21 cellular contexts compared by ENCODE assay signal in genomic region chrX:145002776-145003175, GRCh38.
A peak's percentile ranks its signal among the peaks of the same experiment; 100 is the strongest.
DNase-seq lines count a peak whose midpoint lies in the region; ATAC-seq and TF ChIP-seq lines count a peak whose summit lies in the region.
"Had no signal": no experiment of that assay in that cellular context is flagged by ENCODE, and none has a peak within 500 bp of the region (broad histone marks: within the 10 kb centered on the region; RNA-seq: fewer than 3 reads in every experiment).

No MANE protein-coding gene starts in this region.

- H3K9me3 ChIP-seq in mammary epithelial cell (replicated peaks; ENCODE audit: insufficient read depth, low read length): peaks cover 9% of the 10 kb centered on the region
- H3K9me3 ChIP-seq in suprapubic skin: no peaks in the 10 kb centered on the region

- H3K36me3 ChIP-seq in ACC112 (ENCODE audit: insufficient read depth, low read length) (no peaks in the 10 kb centered on the region), mammary epithelial cell (ENCODE audit: insufficient read depth, low read length) (no peaks in the 10 kb centered on the region), suprapubic skin (no peaks in the 10 kb centered on the region)

- intact Hi-C loops in mammary epithelial cell (cut with micrococcal nuclease): no loop called here

- TF ChIP-seq POLR2A in suprapubic skin (IDR thresholded peaks at IDR 0.05): no peak

- ATAC-seq in HG02763 (IDR thresholded peaks at IDR 0.05; ENCODE audit: unreplicated experiment): no peak

- WGBS in mammary epithelial cell (ENCODE audit: low coverage, missing lambda C conversion rate): 33% methylated on average over 2 of the region's 4 CpGs
- WGBS in suprapubic skin: 60% methylated on average over 4 of the region's 4 CpGs

- H3K27ac ChIP-seq in ACC112 (ENCODE audit: low read depth, low read length) (peak overlapping the region; percentile 84), mammary epithelial cell (ENCODE audit: insufficient read depth, low read depth, low read length) (no peak overlapping the region), suprapubic skin (no peak overlapping the region)

- in situ Hi-C loops in mammary epithelial cell (cut with MboI; ENCODE audit: low sequenced_read_pairs in 2 of 2): no loop called here

- TF ChIP-seq CTCF in mammary epithelial cell (conservative IDR thresholded peaks at IDR 0.05 in 1 of 2, IDR thresholded peaks at IDR 0.05 in 1 of 2; ENCODE audit: extremely low read depth in 1 of 2, insufficient read depth in 1 of 2, low read depth in 1 of 2, low read length in 2 of 2) (no peak), suprapubic skin (IDR thresholded peaks at IDR 0.05) (no peak)

- H3K4me3 ChIP-seq in ACC112 (ENCODE audit: low read depth, low read length): no peak overlapping the region
- no peak overlapping the region for H3K4me3 ChIP-seq in mammary epithelial cell (replicated peaks in 1 of 3; ENCODE audit: insufficient read depth in 1 of 3, low read depth in 2 of 3, low read length in 3 of 3)
- no peak overlapping the region for H3K4me3 ChIP-seq in skeletal muscle cell (ENCODE audit: low read depth, low read length)
- H3K4me3 ChIP-seq in suprapubic skin: no peak overlapping the region

- H3K4me2 ChIP-seq in mammary epithelial cell (ENCODE audit: insufficient read depth, low read depth, low read length): no peak overlapping the region

- H3K27me3 ChIP-seq in ACC112 (ENCODE audit: insufficient read depth, low read length): no peaks in the 10 kb centered on the region
- H3K27me3 ChIP-seq in mammary epithelial cell (ENCODE audit: insufficient read depth, low read length): no peaks in the 10 kb centered on the region
- H3K27me3 ChIP-seq in suprapubic skin: no peaks in the 10 kb centered on the region

- H3K4me1 ChIP-seq in ACC112 (ENCODE audit: control insufficient read depth, insufficient read depth, low read length, unreplicated experiment): peaks cover 4% of the 10 kb centered on the region
- no peaks in the 10 kb centered on the region for H3K4me1 ChIP-seq in mammary epithelial cell (ENCODE audit: insufficient read depth, low read length)
- no peaks in the 10 kb centered on the region for H3K4me1 ChIP-seq in suprapubic skin

- CTCF ChIA-PET in mammary epithelial cell (lab: Charles Lee; ENCODE audit: low non-redundant PET): no interaction called here

- no TSS peak for BruUV-seq in mammary epithelial cell (replicated peaks; lab: Mats Ljungman, UMichigan)

- DNase-seq in LHCN-M2 (ENCODE audit: low read depth): peak; percentile 0
- peak; percentile 63 for DNase-seq in mammary epithelial cell
- DNase-seq in skeletal muscle cell (ENCODE audit: low read depth): peak; percentile 25
- DNase-seq in suprapubic skin (ENCODE audit: low spot score in 2 of 2): no peak
- no peak for DNase-seq in HuH-7 (ENCODE audit: low spot score)
- DNase-seq in NCI-H2107 (lab: John Stamatoyannopoulos, UW): no peak
- DNase-seq: Calu3; CD4-positive, alpha-beta T cell; DMS79; GDM1; H9; IMR-90; Kasumi-1; NCI-H1436; NCI-H2081; NCI-H345; NCI-H526 treated with DMSO at 0.1 percent for 48 hours; NK-92 treated with Interleukin-12 subunit alpha and Interleukin-12 subunit beta, amount 100 ng/mL, for 24 hours; OCI-M1 had no signal

- no peaks in the 10 kb centered on the region for H4K20me1 ChIP-seq in mammary epithelial cell (ENCODE audit: insufficient read depth, low read length)

- no peak for TF ChIP-seq EP300 in suprapubic skin (IDR thresholded peaks at IDR 0.05)

- H3K79me2 ChIP-seq in ACC112 (ENCODE audit: control insufficient read depth, insufficient read depth, low read length, unreplicated experiment): no peaks in the 10 kb centered on the region
- H3K79me2 ChIP-seq in mammary epithelial cell (ENCODE audit: insufficient read depth, low read length): no peaks in the 10 kb centered on the region

- H3K9ac ChIP-seq in mammary epithelial cell (ENCODE audit: insufficient read depth, low read length): no peak overlapping the region

- no peak overlapping the region for H2AFZ ChIP-seq in ACC112 (ENCODE audit: low read length, unreplicated experiment)
- H2AFZ ChIP-seq in mammary epithelial cell (ENCODE audit: low read depth, low read length): no peak overlapping the region

- dilution Hi-C loops in mammary epithelial cell (cut with HindIII; ENCODE audit: low sequenced_read_pairs): no loop called here

Comparison
In these comparisons a context has a peak if more than half of its experiments do, and no peak if none do; other contexts are left out.
1. DNase-seq: peak in LHCN-M2 (single experiment), mammary epithelial cell (single experiment) and skeletal muscle cell (single experiment); none in suprapubic skin (0 of 2), HuH-7 (single experiment) and NCI-H2107 (single experiment).